In genomic region chr20:15339264-15339663, GRCh38 we compare ENCODE assay signal across 16 cellular contexts.
"Had no signal": no experiment of that assay in that cellular context is flagged by ENCODE, and none has a peak within 500 bp of the region (broad histone marks: within the 10 kb centered on the region; RNA-seq: fewer than 3 reads in every experiment).

No MANE protein-coding gene starts in this region.

- H3K4me3 ChIP-seq: ascending aorta, cardiac muscle cell, esophagus muscularis mucosa, thoracic aorta had no signal

- DNase-seq: activated CD4-positive, alpha-beta T cell treated with anti-CD3 and anti-CD28 coated beads, Interleukin-2, amount 50 U/mL, for 48 hours; activated naive CD4-positive, alpha-beta T cell treated with anti-CD3 and anti-CD28 coated beads for 36 hours; activated naive CD8-positive, alpha-beta T cell treated with anti-CD3 and anti-CD28 coated beads, Interleukin-2, amount 50 U/mL, for 24 hours; glutamatergic neuron; kidney glomerular epithelial cell; left ventricle myocardium superior; mesendoderm; nucleus accumbens; small intestine; stimulated activated CD4-positive, alpha-beta T cell treated with anti-CD3 and anti-CD28 coated beads, Interleukin-4, amount 100 ng/mL, for 24 hours; stimulated activated CD8-positive, alpha-beta memory T cell treated with anti-CD3 and anti-CD28 coated beads, Interleukin-4, amount 100 ng/mL, for 48 hours; WERI-Rb-1 had no signal
